1 cellular context compared by ENCODE assay signal in genomic region chr2:6926071-6926732, GRCh38.
TF ChIP-seq lines count a peak whose summit lies in the region.

No MANE protein-coding gene starts in this region.

TF ChIP-seq in H1, 55 proteins besides CTCF, POLR2A, EP300 and RAD21:
- no peak for TF ChIP-seq E2F6 (IDR thresholded peaks at IDR 0.05)
- no peak for TF ChIP-seq NRF1 (IDR thresholded peaks at IDR 0.05; ENCODE audit: low read depth, low read length)
- TF ChIP-seq CTBP2 (IDR thresholded peaks at IDR 0.05; ENCODE audit: borderline replicate concordance, insufficient read depth, insufficient read length, low read length): no peak
- no peak for TF ChIP-seq CHD1 (IDR thresholded peaks at IDR 0.05; ENCODE audit: low read depth, low read length)
- TF ChIP-seq ZNF274 (IDR thresholded peaks at IDR 0.05; ENCODE audit: borderline replicate concordance, extremely low read depth, low read length): no peak
- TF ChIP-seq KDM4A (IDR thresholded peaks at IDR 0.05; ENCODE audit: low read depth, low read length, severe bottlenecking): no peak
- TF ChIP-seq TBP (IDR thresholded peaks at IDR 0.05; ENCODE audit: low read depth, low read length): no peak
- no peak for TF ChIP-seq CHD2 (IDR thresholded peaks at IDR 0.05; ENCODE audit: low read length)
- no peak for TF ChIP-seq EZH2 (IDR thresholded peaks at IDR 0.05; ENCODE audit: low read depth, low read length, severe bottlenecking)
